In genomic region chr18:2897448-2898052, GRCh38 we compare ENCODE assay signal across 14 cellular contexts.
"Had no signal": no experiment of that assay in that cellular context is flagged by ENCODE, and none has a peak within 500 bp of the region (broad histone marks: within the 10 kb centered on the region; RNA-seq: fewer than 3 reads in every experiment).

No MANE protein-coding gene starts in this region.

- H3K4me3 Mint-ChIP-seq: activated B cell treated with CpG ODN at 0.5 μM for 24 hours; activated CD4-positive, alpha-beta T cell treated with anti-CD3 and anti-CD28 coated beads, Interleukin-2, amount 10 ng/mL, durations not matched to agents 24 days and 14 days; brain; naive B cell had no signal

- H3K4me3 ChIP-seq: lower lobe of right lung, prostate gland, upper lobe of left lung had no signal

- H3K36me3 ChIP-seq: lower lobe of right lung, prostate gland, upper lobe of left lung had no signal

- H3K27ac ChIP-seq: prostate gland had no signal

- H3K27me3 ChIP-seq: upper lobe of left lung had no signal

- H3K27ac Mint-ChIP-seq: activated B cell treated with CpG ODN at 0.5 μM for 24 hours; activated CD4-positive, alpha-beta T cell treated with anti-CD3 and anti-CD28 coated beads, Interleukin-2, amount 10 ng/mL, durations not matched to agents 24 days and 14 days had no signal

- H3K27me3 Mint-ChIP-seq: activated B cell treated with CpG ODN at 0.5 μM for 24 hours; activated CD4-positive, alpha-beta T cell treated with anti-CD3 and anti-CD28 coated beads, Interleukin-2, amount 10 ng/mL, durations not matched to agents 24 days and 14 days; brain; naive B cell had no signal

- H3K36me3 Mint-ChIP-seq: brain had no signal

- ATAC-seq: esophagus mucosa had no signal

- H3K9me3 Mint-ChIP-seq: activated CD4-positive, alpha-beta T cell treated with anti-CD3 and anti-CD28 coated beads, Interleukin-2, amount 10 ng/mL, durations not matched to agents 24 days and 14 days had no signal

- H3K9me3 ChIP-seq: lower lobe of right lung, prostate gland, upper lobe of left lung had no signal

- H3K4me1 ChIP-seq: prostate gland had no signal

- DNase-seq: activated B cell treated with CpG ODN at 0.5 μM for 24 hours; activated CD4-positive, alpha-beta T cell treated with anti-CD3 and anti-CD28 coated beads, Interleukin-2, amount 10 ng/mL, durations not matched to agents 24 days and 14 days; activated CD8-positive, alpha-beta memory T cell treated with anti-CD3 and anti-CD28 coated beads for 24 hours; amniotic stem cell; cerebellar nuclear complex; hypothalamus; lower lobe of right lung; naive B cell; stimulated activated CD4-positive, alpha-beta T cell treated with anti-CD3 and anti-CD28 coated beads, Interleukin-12 subunit alpha, Interleukin-12 subunit beta, amount 100 ng/mL, for 4 hours; stimulated activated naive CD8-positive, alpha-beta T cell treated with anti-CD3 and anti-CD28 coated beads, Interleukin-15, Interleukin-2, amounts not matched to agents 100 U/mL and 50 U/mL, for 24 hours had no signal
